In genomic region chr6:27871919-27872633, GRCh38 we compare ENCODE assay signal across 9 cellular contexts. TPM values are rescaled to one million over a fixed set of nuclear protein-coding genes. Genes with fewer than 3 reads are reported as not detected.
DNase-seq lines count a peak whose midpoint lies in the region; ATAC-seq, FAIRE-seq and TF ChIP-seq lines count a peak whose summit lies in the region.
"Had no signal": no experiment of that assay in that cellular context is flagged by ENCODE, and none has a peak within 500 bp of the region (broad histone marks: within the 10 kb centered on the region; RNA-seq: fewer than 3 reads in every experiment).

No MANE protein-coding gene starts in this region.

- H3K27me3 Mint-ChIP-seq in mesothelial cell of epicardium (ENCODE audit: low read depth): no peaks in the 10 kb centered on the region

- peaks cover 0 to 16% (median 9%) of the 10 kb centered on the region in 4 experiments; a peak in 5 of 7 replicates for H3K4me1 ChIP-seq in H1 (replicated peaks in 1 of 4; ENCODE audit: control insufficient read depth in 3 of 4, insufficient read depth in 4 of 4, low read length in 3 of 4)

- no peaks in the 10 kb centered on the region for H4K20me1 ChIP-seq in H1 (replicated peaks in 1 of 2; ENCODE audit: control insufficient read depth in 1 of 2, insufficient read depth in 2 of 2, low read length in 2 of 2)

- no peak overlapping the region for H2BK20ac ChIP-seq in H1 (ENCODE audit: low read length)

- peak; percentile 36 for FAIRE-seq in H1 (lab: Jason Lieb, UNC)

- no peaks in the 10 kb centered on the region for H3K9me3 ChIP-seq in H1 (ENCODE audit: insufficient read depth in 2 of 2, low read depth in 1 of 2, low read length in 1 of 2)

- TF ChIP-seq CTCF in AG10803 (conservative IDR thresholded peaks at IDR 0.05; ENCODE audit: low read length): peak; percentile 23; the same call in 1 of the 2 replicates
- TF ChIP-seq CTCF in H1 (IDR thresholded peaks at IDR 0.05; ENCODE audit: control extremely low read depth in 1 of 3, insufficient read depth in 1 of 3, low read depth in 1 of 3, low read length in 3 of 3): peak in 2 of 3 experiments; percentile 22 to 26; a peak in 3 of 4 replicates
- no peak for TF ChIP-seq CTCF in mesothelial cell of epicardium (IDR thresholded peaks at IDR 0.05; ENCODE audit: unreplicated experiment)

- H3K9me3 Mint-ChIP-seq in mesothelial cell of epicardium: no peaks in the 10 kb centered on the region

- H2BK15ac ChIP-seq in H1 (ENCODE audit: low read length): no peak overlapping the region

- H3K36me3 Mint-ChIP-seq in mesothelial cell of epicardium: no peaks in the 10 kb centered on the region

- CTCF ChIA-PET in H1 (lab: Charles Lee; ENCODE audit: partially characterized antibody): interaction anchor here (1.0 to 2.8 kb wide), 11 partner anchors 10 to 76 kb away, joined by 3 to 10 read pairs (median 4); a partner anchor contains a TSS

- peaks cover 7% of the 10 kb centered on the region; the same call in 1 of the 2 replicates for H3K23me2 ChIP-seq in H1 (ENCODE audit: low read depth, low read length)

- H3K18ac ChIP-seq in H1 (ENCODE audit: extremely low read depth, low read length): peak overlapping the region; percentile 76

- H3K14ac ChIP-seq in H1 (ENCODE audit: insufficient read length): peak overlapping the region; percentile 97

- peak overlapping the region; percentile 96 for H3K27ac ChIP-seq in H1 (ENCODE audit: low read depth, low read length)

- H3K27ac Mint-ChIP-seq in mesothelial cell of epicardium: peak overlapping the region; percentile 99

- in situ Hi-C loops in GM18951 (cut with MboI; ENCODE audit: low sequenced_read_pairs, unreplicated experiment): no loop called here

- H3K9ac ChIP-seq in H1 (replicated peaks in 1 of 4; ENCODE audit: extremely low read depth in 1 of 4, low read depth in 3 of 4, low read length in 3 of 4): peak overlapping the region; percentile 92 to 97 (median 96)

- peak overlapping the region; percentile 81 for H2BK5ac ChIP-seq in H1 (ENCODE audit: low read depth, low read length)

- H4K8ac ChIP-seq in H1 (ENCODE audit: extremely low read depth, insufficient read depth, low read length): peak overlapping the region; percentile 91

- no peak overlapping the region for H2AK5ac ChIP-seq in H1 (ENCODE audit: low read depth, low read length)

- H3K27me3 ChIP-seq in H1 (replicated peaks in 1 of 4; ENCODE audit: control insufficient read depth in 3 of 4, extremely low read depth in 1 of 4, insufficient read depth in 3 of 4, low read length in 3 of 4): no peaks in the 10 kb centered on the region

- no peak overlapping the region for H2BK120ac ChIP-seq in H1 (replicated peaks; ENCODE audit: low read depth, low read length)

- POLR2A ChIA-PET in H1 (lab: Charles Lee; ENCODE audit: partially characterized antibody): interaction anchor here (1.1 to 40.3 kb wide), 34 partner anchors 2 to 1850 kb away, joined by 3 to 3039 read pairs (median 29); partner anchors contain the start of gene ZKSCAN8

- H3K4me3 ChIP-seq in AG10803 (ENCODE audit: low read length): peak overlapping the region; percentile 69
- H3K4me3 ChIP-seq in H1 (ENCODE audit: extremely low read depth in 1 of 4, insufficient read depth in 2 of 4, low read depth in 3 of 4, low read length in 4 of 4): peak overlapping the region; percentile 61 to 73 (median 67)

- peak overlapping the region; percentile 91 for H4K91ac ChIP-seq in H1 (replicated peaks; ENCODE audit: insufficient read length, low read length)

- H3K4me3 Mint-ChIP-seq in mesothelial cell of epicardium: peak overlapping the region; percentile 90

- H3K79me1 ChIP-seq in H1 (ENCODE audit: low read depth, low read length): no peaks in the 10 kb centered on the region

- peak overlapping the region; percentile 95 for H3K56ac ChIP-seq in H1 (replicated peaks; ENCODE audit: insufficient read length, low read depth, low read length)

- TF ChIP-seq RAD21 in H1 (IDR thresholded peaks at IDR 0.05 in 1 of 2, conservative IDR thresholded peaks at IDR 0.05 in 1 of 2; ENCODE audit: low read depth in 2 of 2, low read length in 2 of 2): no peak

- no peaks in the 10 kb centered on the region for H3K36me3 ChIP-seq in H1 (ENCODE audit: control insufficient read depth in 2 of 4, insufficient read depth in 4 of 4, low read length in 3 of 4)

- peak overlapping the region; percentile 79 to 92 for H3K4me2 ChIP-seq in H1 (ENCODE audit: insufficient read depth in 1 of 2, low read depth in 2 of 2, low read length in 2 of 2)

- H3K4ac ChIP-seq in H1 (replicated peaks; ENCODE audit: insufficient read length, low read depth, low read length): no peak overlapping the region

- no peak overlapping the region for H3K23ac ChIP-seq in H1 (ENCODE audit: insufficient read length)

- H4K5ac ChIP-seq in H1 (ENCODE audit: insufficient read length, low read depth, low read length): peak overlapping the region; percentile 81

- TF ChIP-seq POLR2A in GM18951 (IDR thresholded peaks at IDR 0.05; ENCODE audit: extremely low read depth, insufficient read depth, insufficient read length) (peak; percentile 99), H1 (IDR thresholded peaks at IDR 0.05; ENCODE audit: control extremely low read depth in 1 of 2, low read depth in 2 of 2, low read length in 2 of 2) (peak; percentile 97 to 98)

- no peak; a peak in 1 of 3 replicates for TF ChIP-seq EP300 in H1 (IDR thresholded peaks at IDR 0.05; ENCODE audit: borderline replicate concordance in 1 of 2, low read depth in 2 of 2, low read length in 2 of 2)

- 12% methylated on average over 50 of the region's 50 CpGs; no CpG with 5 or more reads in 1 of the 2 experiments for whole genome bisulfite sequencing in H1 (ENCODE audit: extremely low coverage in 1 of 2, insufficient coverage in 1 of 2, insufficient read length in 1 of 2, insufficient replicate concordance in 2 of 2, low coverage in 1 of 2, low lambda C conversion rate in 2 of 2, missing lambda C conversion rate in 1 of 2), 2 experiments

- H3K4me1 Mint-ChIP-seq in mesothelial cell of epicardium: peaks cover 36% of the 10 kb centered on the region

- peak; percentile 55 for ATAC-seq in HG03196 (IDR thresholded peaks at IDR 0.05; ENCODE audit: unreplicated experiment)

- DNase-seq in AG10803 (ENCODE audit: low read depth) (peak; percentile 95), NCI-H526 (lab: John Stamatoyannopoulos, UW) (peak; percentile 93 to 96), H1 (ENCODE audit: low read depth in 1 of 2, low spot score in 2 of 2) (peak in 1 of 2 experiments; percentile 89), mesothelial cell of epicardium (ENCODE audit: low spot score in 2 of 2, unreplicated experiment in 2 of 2) (peak; percentile 65 to 84)
- peak; percentile 90 for DNase-seq in activated CD8-positive, alpha-beta memory T cell treated with anti-CD3 and anti-CD28 coated beads for 24 hours
- DNase-seq in stimulated activated CD8-positive, alpha-beta memory T cell treated with anti-CD3 and anti-CD28 coated beads, Interleukin-4, amount 100 ng/mL, for 48 hours: peak; percentile 83

- H3K79me2 ChIP-seq in H1 (ENCODE audit: control insufficient read depth in 1 of 2, insufficient read depth in 2 of 2, low read length in 2 of 2): no peaks in the 10 kb centered on the region

- H2BK12ac ChIP-seq in H1 (ENCODE audit: low read depth, low read length): no peak overlapping the region

- H2AFZ ChIP-seq in H1 (ENCODE audit: low read length): no peak overlapping the region

TF ChIP-seq in H1, 55 proteins besides CTCF, POLR2A, EP300 and RAD21 (continues in another document):
- peak; percentile 99 for TF ChIP-seq TAF1 (IDR thresholded peaks at IDR 0.05; ENCODE audit: low read depth, low read length)
- TF ChIP-seq MAFK (IDR thresholded peaks at IDR 0.05; ENCODE audit: low read depth, low read length): no peak
- no peak for TF ChIP-seq EGR1 (IDR thresholded peaks at IDR 0.05; ENCODE audit: borderline replicate concordance, low read depth, low read length)
- no peak for TF ChIP-seq CTBP2 (IDR thresholded peaks at IDR 0.05; ENCODE audit: borderline replicate concordance, insufficient read depth, insufficient read length, low read length)
- no peak for TF ChIP-seq MAX (IDR thresholded peaks at IDR 0.05)
- no peak for TF ChIP-seq SIX5 (IDR thresholded peaks at IDR 0.05; ENCODE audit: low read depth, low read length)
- no peak for TF ChIP-seq ATF2 (IDR thresholded peaks at IDR 0.05; ENCODE audit: low read length)
- TF ChIP-seq KDM4A (IDR thresholded peaks at IDR 0.05; ENCODE audit: low read depth, low read length, severe bottlenecking): no peak
- no peak for TF ChIP-seq JUND (IDR thresholded peaks at IDR 0.05; ENCODE audit: low read length)
- no peak for TF ChIP-seq SP4 (IDR thresholded peaks at IDR 0.05; ENCODE audit: low read length)
- TF ChIP-seq GABPA (IDR thresholded peaks at IDR 0.05; ENCODE audit: borderline replicate concordance, insufficient read depth, low read length): no peak
- no peak for TF ChIP-seq E2F6 (IDR thresholded peaks at IDR 0.05)
- no peak for TF ChIP-seq TCF12 (IDR thresholded peaks at IDR 0.05; ENCODE audit: low read depth, low read length)

RNA-seq across cellular contexts. Expression of gene OR2B2, which starts 40.1 kb away (rescaled TPM):
- total RNA-seq in H1 (2021; fragmentation: NEBNext Ultra II Directional; extraction: Animal tissue kit (Norgen Biotek cat#: 25700)): not detected in 2 replicates
- polyA plus RNA-seq in H1 (2011; rRNA removed): not detected in 2 replicates
- polyA plus RNA-seq in H1 (2011; cell fraction: cytosol; rRNA removed): not detected
- polyA plus RNA-seq in H1 (2011; cell fraction: nucleus; rRNA removed): not detected
- polyA plus RNA-seq in H1 (2012, experiment 1 of 2): not detected in 4 replicates
- not detected for polyA plus RNA-seq in H1 (2012, experiment 2 of 2)
- polyA plus RNA-seq in H1 (2013, experiment 1 of 2): not detected
- not detected for polyA plus RNA-seq in H1 (2013, experiment 2 of 2)
- polyA minus RNA-seq in H1 (2011; rRNA and poly(A)+ RNA removed): not detected in 2 replicates
- polyA minus RNA-seq in H1 (2011; cell fraction: cytosol; rRNA and poly(A)+ RNA removed): not detected
- polyA minus RNA-seq in H1 (2011; cell fraction: nucleus; rRNA and poly(A)+ RNA removed): not detected
- total RNA-seq in mesothelial cell of epicardium: not detected in 3 replicates
- total RNA-seq: NCI-H460 had no signal
